Comparison of ENCODE assay signal across 10 cellular contexts in genomic region chr11:64384981-64385952, GRCh38.
DNase-seq lines count a peak whose midpoint lies in the region; ATAC-seq lines count a peak whose summit lies in the region.
"Had no signal": no experiment of that assay in that cellular context is flagged by ENCODE, and none has a peak within 500 bp of the region (broad histone marks: within the 10 kb centered on the region; RNA-seq: fewer than 3 reads in every experiment).

No MANE protein-coding gene starts in this region.

- ATAC-seq in HG03565 (IDR thresholded peaks at IDR 0.05; ENCODE audit: unreplicated experiment), result no peak

- peak; percentile 46 for DNase-seq in COR-L47 (lab: John Stamatoyannopoulos, UW)
- DNase-seq in NCI-H2227 (lab: John Stamatoyannopoulos, UW; ENCODE audit: unreplicated experiment), result peak; percentile 40
- peak; percentile 89 to 92 for DNase-seq in cerebellar nuclear complex (lab: John Stamatoyannopoulos, UW)
- DNase-seq in middle frontal gyrus (ENCODE audit: extremely low spot score, low spot score), result peak; percentile 47
- DNase-seq in amniotic stem cell (lab: John Stamatoyannopoulos, UW), result no peak
- DNase-seq in HuH-7 (ENCODE audit: low spot score), result no peak
- no peak for DNase-seq in DMS53 (lab: John Stamatoyannopoulos, UW)
- DNase-seq: natural killer cell, NCI-H2081 had no signal

Comparison
In these comparisons a context has a peak if more than half of its experiments do, and no peak if none do; other contexts are left out.
1. DNase-seq: peak in COR-L47 (single experiment), NCI-H2227 (single experiment), cerebellar nuclear complex (2 of 2) and middle frontal gyrus (single experiment); none in amniotic stem cell (single experiment), HuH-7 (single experiment) and DMS53 (single experiment).